In the genomic region with DNA sequence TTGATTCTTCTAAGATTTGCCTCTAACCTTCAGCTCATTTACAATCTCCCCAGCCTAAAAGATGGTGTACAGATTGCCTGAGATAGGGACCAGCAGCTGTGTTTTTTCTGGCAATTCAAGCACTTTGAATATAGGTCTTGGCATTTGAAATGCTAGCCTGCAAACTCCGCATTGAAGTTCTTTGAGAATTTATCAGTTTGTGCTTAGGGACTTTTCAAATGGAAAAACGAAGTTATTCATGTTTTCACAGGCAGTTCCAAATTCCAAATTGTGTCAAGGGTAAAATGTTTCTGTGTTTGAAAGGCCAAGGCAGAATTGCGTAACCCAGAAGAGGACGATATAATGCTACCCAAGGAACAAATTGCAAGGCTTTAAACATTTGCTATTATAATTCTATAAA, we compare ENCODE assay signal across 17 cellular contexts.
DNase-seq lines count a peak whose midpoint lies in the region; ATAC-seq, FAIRE-seq and TF ChIP-seq lines count a peak whose summit lies in the region.
"Had no signal": no experiment of that assay in that cellular context is flagged by ENCODE, and none has a peak within 500 bp of the region (broad histone marks: within the 10 kb centered on the region; RNA-seq: fewer than 3 reads in every experiment).

No MANE protein-coding gene starts in this region.

- no TSS peak for BruUV-seq in HepG2 (replicated peaks; lab: Mats Ljungman, UMichigan)

- WGBS in HepG2 (ENCODE audit: low lambda C conversion rate) = 47% methylated on average over 4 of the region's 4 CpGs
- WGBS in right lobe of liver (ENCODE audit: insufficient coverage, low coverage, low lambda C conversion rate, missing lambda C conversion rate) = 39% methylated on average over 4 of the region's 4 CpGs
- WGBS in aorta, 2 donors = 5 to 6% methylated on average over 4 of the region's 4 CpGs

- no peak overlapping the region for H3K27ac ChIP-seq in HepG2 (ENCODE audit: extremely low read length, insufficient read depth, low read length)
- H3K27ac ChIP-seq in right lobe of liver = no peak overlapping the region
- no peak overlapping the region for H3K27ac ChIP-seq in aorta (ENCODE audit: low read depth in 1 of 2, low read length in 2 of 2)
- peak overlapping the region in 1 of 2 donors; percentile 24 for H3K27ac ChIP-seq in uterus
- H3K27ac ChIP-seq: upper lobe of right lung had no signal

- no peak for FAIRE-seq in HepG2 (lab: Jason Lieb, UNC)

- TF ChIP-seq EP300 in HepG2 (IDR thresholded peaks at IDR 0.05; ENCODE audit: low read depth in 2 of 2, low read length in 2 of 2) = no peak
- no peak for TF ChIP-seq EP300 in HepG2 (CRISPR knock-in tag; IDR thresholded peaks at IDR 0.05; ENCODE audit: borderline replicate concordance)

- no peak for TF ChIP-seq RAD21 in HepG2 (CRISPR knock-in tag; IDR thresholded peaks at IDR 0.05)

- no peak overlapping the region for H3K4me3 ChIP-seq in HepG2 (replicated peaks in 1 of 3; ENCODE audit: insufficient read depth in 1 of 3, low read depth in 2 of 3, low read length in 3 of 3)
- no peak overlapping the region for H3K4me3 ChIP-seq in right lobe of liver
- no peak overlapping the region for H3K4me3 ChIP-seq in aorta (ENCODE audit: low read length in 2 of 2)
- H3K4me3 ChIP-seq in uterus = no peak overlapping the region
- H3K4me3 ChIP-seq: ascending aorta, upper lobe of right lung had no signal

- ATAC-seq in HepG2 = no peak
- ATAC-seq in right lobe of liver = no peak
- ATAC-seq in aorta (ENCODE audit: low FRiP score) = peak; percentile 72
- ATAC-seq in GM21381 (IDR thresholded peaks at IDR 0.05; ENCODE audit: unreplicated experiment) = no peak
- ATAC-seq: upper lobe of right lung had no signal

- no peaks in the 10 kb centered on the region for H4K20me1 ChIP-seq in HepG2 (ENCODE audit: insufficient read depth, low read length)

- DNase-seq in HepG2 (ENCODE audit: low spot score) (no peak), right lobe of liver (no peak), fibroblast of peridontal ligament (ENCODE audit: extremely low read depth) (peak; percentile 87), medulla oblongata (ENCODE audit: extremely low spot score) (peak; percentile 35), aorta (no peak), uterus (no peak), KBM-7 (no peak)
- DNase-seq: ACHN; activated gamma-delta T cell; CD4-positive, alpha-beta T cell; DMS79; NCI-H2029; NCI-H524 treated with DMSO at 0.1 percent for 48 hours; stimulated activated CD4-positive, alpha-beta T cell treated with anti-CD3 and anti-CD28 coated beads, Interleukin-4, amount 100 ng/mL, for 4 hours; upper lobe of right lung had no signal

- TF ChIP-seq CTCF in HepG2 (CRISPR knock-in tag; IDR thresholded peaks at IDR 0.05) = no peak
- TF ChIP-seq CTCF in right lobe of liver (IDR thresholded peaks at IDR 0.05) = no peak
- TF ChIP-seq CTCF in uterus (IDR thresholded peaks at IDR 0.05) = no peak

- no peaks in the 10 kb centered on the region for H3K36me3 ChIP-seq in HepG2 (replicated peaks in 1 of 2; ENCODE audit: control insufficient read depth in 1 of 2, insufficient read depth in 2 of 2, low read length in 2 of 2)
- no peaks in the 10 kb centered on the region for H3K36me3 ChIP-seq in right lobe of liver
- no peaks in the 10 kb centered on the region for H3K36me3 ChIP-seq in aorta (ENCODE audit: control insufficient read depth in 1 of 2, insufficient read depth in 2 of 2, low read length in 1 of 2)
- no peaks in the 10 kb centered on the region for H3K36me3 ChIP-seq in uterus
- H3K36me3 ChIP-seq: ascending aorta, upper lobe of right lung had no signal

- intact Hi-C loops in HepG2 (cut with micrococcal nuclease; ENCODE audit: unreplicated experiment) (no loop called here), right lobe of liver (cut with DNase I) (no loop called here), aorta (cut with DNase I) (no loop called here), uterus (cut with DNase I; ENCODE audit: low total_unique reads) (no loop called here)

- H3K4me2 ChIP-seq in HepG2 (ENCODE audit: low read depth, low read length) = no peak overlapping the region

- H3K27me3 ChIP-seq in HepG2 (ENCODE audit: control insufficient read depth in 1 of 2, insufficient read depth in 2 of 2, low read length in 2 of 2) (no peaks in the 10 kb centered on the region), right lobe of liver (no peaks in the 10 kb centered on the region), aorta (ENCODE audit: control insufficient read depth in 1 of 2, insufficient read depth in 2 of 2, low read length in 1 of 2) (no peaks in the 10 kb centered on the region), uterus (no peaks in the 10 kb centered on the region)
- H3K27me3 ChIP-seq: ascending aorta, upper lobe of right lung had no signal

- H3K9me3 ChIP-seq in HepG2 (ENCODE audit: low read length) (no peaks in the 10 kb centered on the region), right lobe of liver (no peaks in the 10 kb centered on the region), aorta (ENCODE audit: control insufficient read depth, low read length) (no peaks in the 10 kb centered on the region), uterus (no peaks in the 10 kb centered on the region)
- H3K9me3 ChIP-seq: ascending aorta, upper lobe of right lung had no signal

- no peak overlapping the region for H2AFZ ChIP-seq in HepG2 (ENCODE audit: low read length)

- in situ Hi-C loops in HepG2 (cut with HindIII; ENCODE audit: extremely low pct_ligation_motif_present, low pct_unique_long_range_greater_than_20kb) = no loop called here
- in situ Hi-C loops in KBM-7 (cut with MboI; ENCODE audit: low pct_unique_long_range_greater_than_20kb, low sequenced_read_pairs) = no loop called here

- no peaks in the 10 kb centered on the region for H3K79me2 ChIP-seq in HepG2 (ENCODE audit: insufficient read depth, low read length)

- H3K9ac ChIP-seq in HepG2 (ENCODE audit: insufficient read depth, low read depth, low read length) = no peak overlapping the region

- H3K4me1 ChIP-seq in HepG2 (ENCODE audit: insufficient read depth, low read length) = no peaks in the 10 kb centered on the region
- H3K4me1 ChIP-seq in right lobe of liver = no peaks in the 10 kb centered on the region
- peaks cover 0 to 4% of the 10 kb centered on the region in 2 donors for H3K4me1 ChIP-seq in aorta (ENCODE audit: control insufficient read depth in 1 of 2, insufficient read depth in 2 of 2, low read length in 2 of 2)
- H3K4me1 ChIP-seq in uterus = no peaks in the 10 kb centered on the region

- no peak for TF ChIP-seq POLR2A in HepG2 (IDR thresholded peaks at IDR 0.05; ENCODE audit: insufficient read depth in 1 of 2, low read depth in 2 of 2, low read length in 2 of 2)
- TF ChIP-seq POLR2A in right lobe of liver (IDR thresholded peaks at IDR 0.05) = no peak
- no peak for TF ChIP-seq POLR2A in uterus (IDR thresholded peaks at IDR 0.05)

- POLR2A ChIA-PET in HepG2 (lab: Yijun Ruan, JAX) = no interaction called here

- CTCF ChIA-PET in HepG2 (lab: Yijun Ruan, JAX; ENCODE audit: low intra/inter-chr PET ratio, low total read pairs) = no interaction called here

TF ChIP-seq in HepG2, 621 proteins besides CTCF, POLR2A, EP300 and RAD21:
- TF ChIP-seq CEBPG (CRISPR knock-in tag; IDR thresholded peaks at IDR 0.05) (peak; percentile 37; the same call in 1 of the 2 replicates), CEBPB (IDR thresholded peaks at IDR 0.05; ENCODE audit: borderline replicate concordance, low read depth, low read length) (peak; percentile 76; the same call in 1 of the 2 replicates), POLR2G (IDR thresholded peaks at IDR 0.05; ENCODE audit: low read depth, low read length) (no peak)

Comparison
In these comparisons a context has a peak if more than half of its experiments do, and no peak if none do; other contexts are left out.
1. DNase-seq: peak in fibroblast of peridontal ligament (single experiment) and medulla oblongata (single experiment); none in HepG2 (single experiment), right lobe of liver (0 of 3), aorta (0 of 2), uterus (0 of 2) and KBM-7 (single experiment).